ENCODE assay signal across 21 cellular contexts in genomic region chr11:91802475-91802874, GRCh38.
"Had no signal": no experiment of that assay in that cellular context is flagged by ENCODE, and none has a peak within 500 bp of the region (broad histone marks: within the 10 kb centered on the region; RNA-seq: fewer than 3 reads in every experiment).

No MANE protein-coding gene starts in this region.

- H3K27me3 ChIP-seq: body of pancreas, esophagus squamous epithelium, right atrium auricular region, transverse colon had no signal

- H3K27ac ChIP-seq: body of pancreas, esophagus squamous epithelium, prostate gland, right atrium auricular region, transverse colon had no signal

- H3K27ac Mint-ChIP-seq: activated CD4-positive, alpha-beta T cell treated with anti-CD3 and anti-CD28 coated beads, Interleukin-2, amount 10 ng/mL, durations not matched to agents 24 days and 14 days; activated CD8-positive, alpha-beta T cell treated with anti-CD3 and anti-CD28 coated beads for 36 hours; activated naive CD8-positive, alpha-beta T cell treated with anti-CD3 and anti-CD28 coated beads, Interleukin-2, amount 10 ng/mL, durations not matched to agents 7 days and 5 days; activated T-helper 2 cell treated with anti-CD3 and anti-CD28 coated beads, Interferon-gamma antibody, Interleukin-2, Interleukin-4, amounts not matched to agents 10 μg/mL and 5 μg/mL and 100 μg/mL, durations not matched to agents 14 hours and 24 hours and 36 hours; effector memory CD8-positive, alpha-beta T cell; natural killer cell; T-cell had no signal

- DNase-seq: activated CD4-positive, alpha-beta T cell treated with anti-CD3 and anti-CD28 coated beads, Interleukin-2, amount 10 ng/mL, durations not matched to agents 24 days and 14 days; activated CD8-positive, alpha-beta T cell treated with anti-CD3 and anti-CD28 coated beads for 36 hours; activated naive CD4-positive, alpha-beta T cell treated with Interleukin-2 at 50 U/mL for 16 hours; activated naive CD8-positive, alpha-beta T cell treated with anti-CD3 and anti-CD28 coated beads, Interleukin-2, amount 10 ng/mL, durations not matched to agents 7 days and 5 days; activated T-cell treated with anti-CD3 and anti-CD28 coated beads, Interleukin-2, amount 50 U/mL, for 1 hour; amygdala; body of pancreas; caudate nucleus; effector memory CD8-positive, alpha-beta T cell; esophagus squamous epithelium; natural killer cell; stimulated activated CD4-positive, alpha-beta T cell treated with anti-CD3 and anti-CD28 coated beads, Interleukin-12 subunit alpha, Interleukin-12 subunit beta, amount 100 ng/mL, for 4 hours; stimulated activated CD4-positive, alpha-beta T cell treated with anti-CD3 and anti-CD28 coated beads, Interleukin-2, amount 100 ng/mL, for 24 hours; stimulated activated naive CD4-positive, alpha-beta T cell treated with Interleukin-2 at 50 U/mL for 16 hours; substantia nigra; T-cell; T-helper 9 cell; transverse colon had no signal

- H3K9me3 ChIP-seq: body of pancreas, esophagus squamous epithelium, prostate gland, right atrium auricular region, transverse colon had no signal

- H3K4me3 Mint-ChIP-seq: activated CD4-positive, alpha-beta T cell treated with anti-CD3 and anti-CD28 coated beads, Interleukin-2, amount 10 ng/mL, durations not matched to agents 24 days and 14 days; activated CD8-positive, alpha-beta T cell treated with anti-CD3 and anti-CD28 coated beads for 36 hours; activated naive CD8-positive, alpha-beta T cell treated with anti-CD3 and anti-CD28 coated beads, Interleukin-2, amount 10 ng/mL, durations not matched to agents 7 days and 5 days; effector memory CD8-positive, alpha-beta T cell; natural killer cell; T-cell had no signal

- ATAC-seq: activated CD8-positive, alpha-beta T cell treated with anti-CD3 and anti-CD28 coated beads for 36 hours; body of pancreas; effector memory CD8-positive, alpha-beta T cell; natural killer cell; T-cell had no signal

- H3K36me3 ChIP-seq: esophagus squamous epithelium, prostate gland, right atrium auricular region, transverse colon had no signal

- H3K27me3 Mint-ChIP-seq: activated CD4-positive, alpha-beta T cell treated with anti-CD3 and anti-CD28 coated beads, Interleukin-2, amount 10 ng/mL, durations not matched to agents 24 days and 14 days; activated CD8-positive, alpha-beta T cell treated with anti-CD3 and anti-CD28 coated beads for 36 hours; activated naive CD8-positive, alpha-beta T cell treated with anti-CD3 and anti-CD28 coated beads, Interleukin-2, amount 10 ng/mL, durations not matched to agents 7 days and 5 days; effector memory CD8-positive, alpha-beta T cell; T-cell had no signal

- H3K4me1 ChIP-seq: body of pancreas, esophagus squamous epithelium, prostate gland, right atrium auricular region, transverse colon had no signal

- H3K4me1 Mint-ChIP-seq: activated CD4-positive, alpha-beta T cell treated with anti-CD3 and anti-CD28 coated beads, Interleukin-2, amount 10 ng/mL, durations not matched to agents 24 days and 14 days; activated naive CD8-positive, alpha-beta T cell treated with anti-CD3 and anti-CD28 coated beads, Interleukin-2, amount 10 ng/mL, durations not matched to agents 7 days and 5 days; natural killer cell; T-cell had no signal

- H3K4me3 ChIP-seq: body of pancreas, esophagus squamous epithelium, prostate gland, right atrium auricular region, transverse colon had no signal

- H3K36me3 Mint-ChIP-seq: activated naive CD8-positive, alpha-beta T cell treated with anti-CD3 and anti-CD28 coated beads, Interleukin-2, amount 10 ng/mL, durations not matched to agents 7 days and 5 days; natural killer cell; T-cell had no signal

- H3K9me3 Mint-ChIP-seq: activated CD4-positive, alpha-beta T cell treated with anti-CD3 and anti-CD28 coated beads, Interleukin-2, amount 10 ng/mL, durations not matched to agents 24 days and 14 days had no signal
